In the genomic region with DNA sequence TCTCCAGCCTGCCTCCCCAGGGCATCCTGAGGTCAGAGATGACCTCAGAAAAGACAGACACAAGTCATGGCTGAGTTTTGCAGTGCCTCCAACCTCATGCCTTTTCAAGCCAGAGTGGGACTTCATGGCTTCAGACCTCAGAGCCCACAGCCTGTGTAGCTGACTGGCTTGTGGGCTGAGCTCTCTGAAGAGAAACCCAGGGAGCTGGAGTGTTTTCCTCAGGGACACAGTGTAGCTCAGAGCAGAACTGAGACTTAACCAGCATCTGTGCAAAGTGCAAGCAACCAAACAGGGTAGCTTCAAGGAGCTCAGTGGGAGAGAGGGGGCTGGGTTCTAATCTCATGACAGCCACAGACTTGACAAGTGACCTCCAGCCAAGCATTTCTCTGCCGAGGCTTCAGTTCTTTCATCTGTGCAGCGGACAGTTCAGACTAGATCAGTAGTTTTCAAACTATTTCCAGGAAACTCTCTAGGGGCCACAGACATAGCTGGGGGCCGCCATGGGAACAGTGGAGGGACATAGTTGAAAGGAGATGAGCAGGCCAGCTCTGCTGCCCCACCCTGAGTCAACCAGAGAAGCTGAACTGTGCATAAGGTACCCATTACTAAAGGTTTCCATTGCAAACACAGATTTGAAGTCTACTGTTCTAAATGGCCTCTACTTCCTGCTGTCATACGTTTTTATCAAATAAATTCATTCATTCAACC, we compare ENCODE assay signal across 11 cellular contexts.
A peak's percentile ranks its signal among the peaks of the same experiment; 100 is the strongest.
DNase-seq lines count a peak whose midpoint lies in the region; ATAC-seq lines count a peak whose summit lies in the region.
"Had no signal": no experiment of that assay in that cellular context is flagged by ENCODE, and none has a peak within 500 bp of the region (broad histone marks: within the 10 kb centered on the region; RNA-seq: fewer than 3 reads in every experiment).

No MANE protein-coding gene starts in this region.

- peaks cover 88% of the 10 kb centered on the region for H3K4me1 Mint-ChIP-seq in activated naive CD4-positive, alpha-beta T cell treated with anti-CD3 and anti-CD28 coated beads, Interleukin-2, amount 50 U/mL, for 24 hours
- peaks cover 45% of the 10 kb centered on the region for H3K4me1 Mint-ChIP-seq in activated naive CD8-positive, alpha-beta T cell treated with anti-CD3 and anti-CD28 coated beads, Interleukin-2, amount 10 ng/mL, durations not matched to agents 7 days and 5 days
- H3K4me1 Mint-ChIP-seq in stimulated activated naive CD8-positive, alpha-beta T cell treated with anti-CD3 and anti-CD28 coated beads, Interleukin-15, amount 100 ng/mL, for 72 hours = peaks cover 98% of the 10 kb centered on the region

- no peaks in the 10 kb centered on the region for H3K27me3 Mint-ChIP-seq in activated naive CD4-positive, alpha-beta T cell treated with anti-CD3 and anti-CD28 coated beads, Interleukin-2, amount 50 U/mL, for 24 hours
- H3K27me3 Mint-ChIP-seq in activated naive CD8-positive, alpha-beta T cell treated with anti-CD3 and anti-CD28 coated beads, Interleukin-2, amount 10 ng/mL, durations not matched to agents 7 days and 5 days = no peaks in the 10 kb centered on the region
- no peaks in the 10 kb centered on the region for H3K27me3 Mint-ChIP-seq in stimulated activated naive CD8-positive, alpha-beta T cell treated with anti-CD3 and anti-CD28 coated beads, Interleukin-15, amount 100 ng/mL, for 72 hours

- H3K9me3 Mint-ChIP-seq in activated naive CD4-positive, alpha-beta T cell treated with anti-CD3 and anti-CD28 coated beads, Interleukin-2, amount 50 U/mL, for 24 hours = no peaks in the 10 kb centered on the region
- no peaks in the 10 kb centered on the region for H3K9me3 Mint-ChIP-seq in activated naive CD8-positive, alpha-beta T cell treated with anti-CD3 and anti-CD28 coated beads, Interleukin-2, amount 10 ng/mL, durations not matched to agents 7 days and 5 days
- H3K9me3 Mint-ChIP-seq in stimulated activated naive CD8-positive, alpha-beta T cell treated with anti-CD3 and anti-CD28 coated beads, Interleukin-15, amount 100 ng/mL, for 72 hours = no peaks in the 10 kb centered on the region

- POLR2A ChIA-PET in activated naive CD8-positive, alpha-beta T cell treated with anti-CD3 and anti-CD28 coated beads, Interleukin-2, amount 10 ng/mL, durations not matched to agents 7 days and 5 days (lab: Charles Lee) = interaction anchor here (0.6 kb wide), 1 partner anchor 9 kb away, joined by 3 read pairs; no protein-coding TSS in a partner anchor

- H3K36me3 Mint-ChIP-seq in activated naive CD4-positive, alpha-beta T cell treated with anti-CD3 and anti-CD28 coated beads, Interleukin-2, amount 50 U/mL, for 24 hours = peaks cover 29% of the 10 kb centered on the region
- peaks cover 47% of the 10 kb centered on the region for H3K36me3 Mint-ChIP-seq in activated naive CD8-positive, alpha-beta T cell treated with anti-CD3 and anti-CD28 coated beads, Interleukin-2, amount 10 ng/mL, durations not matched to agents 7 days and 5 days

- H3K4me3 Mint-ChIP-seq in activated naive CD4-positive, alpha-beta T cell treated with anti-CD3 and anti-CD28 coated beads, Interleukin-2, amount 50 U/mL, for 24 hours = no peak overlapping the region
- no peak overlapping the region for H3K4me3 Mint-ChIP-seq in activated naive CD8-positive, alpha-beta T cell treated with anti-CD3 and anti-CD28 coated beads, Interleukin-2, amount 10 ng/mL, durations not matched to agents 7 days and 5 days
- H3K4me3 Mint-ChIP-seq in stimulated activated naive CD8-positive, alpha-beta T cell treated with anti-CD3 and anti-CD28 coated beads, Interleukin-15, amount 100 ng/mL, for 72 hours = peak overlapping the region; percentile 19 to 33

- H3K27ac Mint-ChIP-seq in activated naive CD4-positive, alpha-beta T cell treated with anti-CD3 and anti-CD28 coated beads, Interleukin-2, amount 50 U/mL, for 24 hours = peak overlapping the region; percentile 20
- H3K27ac Mint-ChIP-seq in activated naive CD8-positive, alpha-beta T cell treated with anti-CD3 and anti-CD28 coated beads, Interleukin-2, amount 10 ng/mL, durations not matched to agents 7 days and 5 days = peak overlapping the region; percentile 30
- peak overlapping the region; percentile 73 to 90 for H3K27ac Mint-ChIP-seq in stimulated activated naive CD8-positive, alpha-beta T cell treated with anti-CD3 and anti-CD28 coated beads, Interleukin-15, amount 100 ng/mL, for 72 hours

- peak; percentile 65 for ATAC-seq in HG02884 (IDR thresholded peaks at IDR 0.05; ENCODE audit: unreplicated experiment)
- ATAC-seq in activated naive CD8-positive, alpha-beta T cell treated with anti-CD3 and anti-CD28 coated beads, Interleukin-2, amount 10 ng/mL, durations not matched to agents 7 days and 5 days (ENCODE audit: low read depth) = peak; percentile 32
- ATAC-seq in stimulated activated naive CD8-positive, alpha-beta T cell treated with anti-CD3 and anti-CD28 coated beads, Interleukin-15, amount 100 ng/mL, for 72 hours = peak; percentile 87
- ATAC-seq in GM21360 (IDR thresholded peaks at IDR 0.05; ENCODE audit: unreplicated experiment) = no peak

- no peak for DNase-seq in activated naive CD4-positive, alpha-beta T cell treated with anti-CD3 and anti-CD28 coated beads, Interleukin-2, amount 50 U/mL, for 16 hours
- no peak for DNase-seq in activated naive CD8-positive, alpha-beta T cell treated with anti-CD3 and anti-CD28 coated beads, Interleukin-2, amount 10 ng/mL, durations not matched to agents 7 days and 5 days
- no peak for DNase-seq in stimulated activated naive CD8-positive, alpha-beta T cell treated with anti-CD3 and anti-CD28 coated beads, Interleukin-15, amount 100 ng/mL, for 72 hours
- DNase-seq in AG20443 (ENCODE audit: low spot score) = no peak
- no peak for DNase-seq in stimulated activated CD4-positive, alpha-beta T cell treated with anti-CD3 and anti-CD28 coated beads, Interleukin-4, amount 100 ng/mL, for 4 hours
- DNase-seq: DMS79, NCI-H1417, NCI-H69 had no signal

Comparison
In these comparisons a context has a peak if more than half of its experiments do, and no peak if none do; other contexts are left out.
1. H3K27ac Mint-ChIP-seq: peak in every context shown above with its lines; median percentile 82 in stimulated activated naive CD8-positive, alpha-beta T cell treated with anti-CD3 and anti-CD28 coated beads, Interleukin-15, amount 100 ng/mL, for 72 hours; 30 in activated naive CD8-positive, alpha-beta T cell treated with anti-CD3 and anti-CD28 coated beads, Interleukin-2, amount 10 ng/mL, durations not matched to agents 7 days and 5 days; 20 in activated naive CD4-positive, alpha-beta T cell treated with anti-CD3 and anti-CD28 coated beads, Interleukin-2, amount 50 U/mL, for 24 hours.
2. H3K4me3 Mint-ChIP-seq: peak in stimulated activated naive CD8-positive, alpha-beta T cell treated with anti-CD3 and anti-CD28 coated beads, Interleukin-15, amount 100 ng/mL, for 72 hours (2 of 2); none in activated naive CD4-positive, alpha-beta T cell treated with anti-CD3 and anti-CD28 coated beads, Interleukin-2, amount 50 U/mL, for 24 hours (single experiment) and activated naive CD8-positive, alpha-beta T cell treated with anti-CD3 and anti-CD28 coated beads, Interleukin-2, amount 10 ng/mL, durations not matched to agents 7 days and 5 days (single experiment).